Comparison of ENCODE assay signal across 8 cellular contexts in the genomic region with DNA sequence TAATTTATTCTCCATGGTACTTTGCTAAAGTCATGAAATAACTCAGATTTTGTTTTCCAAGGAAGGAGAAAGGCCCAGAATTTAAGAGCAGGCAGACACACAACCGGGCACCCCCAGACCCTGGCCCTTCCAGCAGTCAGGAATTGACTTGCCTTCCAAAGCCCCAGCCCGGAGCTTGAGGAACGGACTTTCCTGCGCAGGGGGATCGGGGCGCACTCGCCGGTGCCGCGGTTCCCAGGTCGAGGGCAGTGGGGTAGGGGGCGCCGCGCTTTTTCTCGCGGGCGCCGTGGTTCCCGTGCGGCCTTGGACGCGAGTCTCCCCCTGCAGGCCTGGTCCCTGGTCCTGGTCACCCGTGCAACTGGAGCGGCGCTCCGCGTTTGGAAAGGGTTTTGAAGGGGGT. TPM values are rescaled to one million over a fixed set of nuclear protein-coding genes. Genes with fewer than 3 reads are reported as not detected.
DNase-seq lines count a peak whose midpoint lies in the region; ATAC-seq, FAIRE-seq and TF ChIP-seq lines count a peak whose summit lies in the region.

No MANE protein-coding gene starts in this region.

- FAIRE-seq in K562 (lab: Jason Lieb, UNC) (no peak), HepG2 (lab: Jason Lieb, UNC) (no peak)

- peaks cover 33 to 67% of the 10 kb centered on the region in 2 experiments for H3K79me1 ChIP-seq in IMR-90 (ENCODE audit: low read depth in 1 of 2, low read length in 2 of 2)

- peak overlapping the region; percentile 85 to 91 (median 87) for H3K4me3 Mint-ChIP-seq in CD4-positive, alpha-beta memory T cell

- BruUV-seq in IMR-90 (replicated peaks; lab: Mats Ljungman, UMichigan) (no TSS peak), K562 (replicated peaks; lab: Mats Ljungman, UMichigan) (no TSS peak), HepG2 (replicated peaks; lab: Mats Ljungman, UMichigan) (TSS peak; percentile 63)

- ATAC-seq in IMR-90 (ENCODE audit: low read depth) (no peak), K562 (peak; percentile 80), HepG2 (no peak), thoracic aorta (ENCODE audit: insufficient number of reproducible peaks, low FRiP score, low read depth) (no peak), GM18498 (IDR thresholded peaks at IDR 0.05; ENCODE audit: unreplicated experiment) (no peak)

- dilution Hi-C loops in IMR-90 (cut with HindIII; ENCODE audit: low sequenced_read_pairs, unreplicated experiment): no loop called here

- H3K4me2 ChIP-seq in IMR-90 (ENCODE audit: low read depth, low read length) (peak overlapping the region; percentile 98), K562 (ENCODE audit: insufficient read depth, low read length) (peak overlapping the region; percentile 90), HepG2 (ENCODE audit: low read depth, low read length) (peak overlapping the region; percentile 81)

- H4K20me1 ChIP-seq in IMR-90 (ENCODE audit: insufficient read depth, low read length): no peaks in the 10 kb centered on the region
- no peaks in the 10 kb centered on the region for H4K20me1 ChIP-seq in K562 (replicated peaks; ENCODE audit: control insufficient read depth, insufficient read depth, low read length)
- no peaks in the 10 kb centered on the region for H4K20me1 ChIP-seq in HepG2 (ENCODE audit: insufficient read depth, low read length)

- H2AK9ac ChIP-seq in IMR-90 (replicated peaks; ENCODE audit: low read depth, low read length, poor library complexity): peak overlapping the region; percentile 15

- no CpG with 5 or more reads among the region's 27 CpGs for WGBS in IMR-90 (ENCODE audit: extremely low coverage in 2 of 2, insufficient read length in 1 of 2), 2 experiments
- WGBS in K562 (ENCODE audit: insufficient coverage, low coverage, missing lambda C conversion rate): 5% methylated on average over 15 of the region's 27 CpGs
- 92% methylated on average over 24 of the region's 27 CpGs for WGBS in HepG2 (ENCODE audit: low lambda C conversion rate)

- TF ChIP-seq RAD21 in IMR-90 (IDR thresholded peaks at IDR 0.05; ENCODE audit: low read length) (no peak), K562 (CRISPR knock-in tag; conservative IDR thresholded peaks at IDR 0.05 in 1 of 2, IDR thresholded peaks at IDR 0.05 in 1 of 2) (0 out of 4 replicates have a peak, but pooled peaks of 1 of the 2 experiments have one; percentile 10), HepG2 (CRISPR knock-in tag; IDR thresholded peaks at IDR 0.05) (no peak)

- H3K4me3 ChIP-seq in CD4-positive, alpha-beta memory T cell (ENCODE audit: low read length in 2 of 2): peak overlapping the region in 1 of 2 donors; percentile 44
- H3K4me3 ChIP-seq in IMR-90 (ENCODE audit: insufficient read depth, low read depth, low read length): peak overlapping the region; percentile 93
- H3K4me3 ChIP-seq in K562: peak overlapping the region; percentile 67
- H3K4me3 ChIP-seq in HepG2 (replicated peaks in 1 of 3; ENCODE audit: insufficient read depth in 1 of 3, low read depth in 2 of 3, low read length in 3 of 3): peak overlapping the region in 2 of 3 experiments; percentile 91 to 98; a peak in 5 of 6 replicates
- H3K4me3 ChIP-seq in thoracic aorta: peak overlapping the region; percentile 81

- TF ChIP-seq EP300 in K562 (IDR thresholded peaks at IDR 0.05; ENCODE audit: low read length): no peak
- TF ChIP-seq EP300 in HepG2 (IDR thresholded peaks at IDR 0.05; ENCODE audit: low read depth in 2 of 2, low read length in 2 of 2): no peak
- TF ChIP-seq EP300 in HepG2 (CRISPR knock-in tag; IDR thresholded peaks at IDR 0.05; ENCODE audit: borderline replicate concordance): no peak

- CTCF ChIA-PET in CD4-positive, alpha-beta memory T cell (lab: Charles Lee; ENCODE audit: partially characterized antibody): interaction anchor here (9.7 kb wide), 1 partner anchor 21 kb away, joined by 89 read pairs; no protein-coding TSS in a partner anchor
- CTCF ChIA-PET in IMR-90 (lab: Yijun Ruan, JAX) (no interaction called here), K562 (lab: Yijun Ruan, JAX; ENCODE audit: low intra/inter-chr PET ratio) (no interaction called here), HepG2 (lab: Yijun Ruan, JAX; ENCODE audit: low intra/inter-chr PET ratio, low total read pairs) (no interaction called here)

- no peak overlapping the region for H2BK120ac ChIP-seq in IMR-90 (ENCODE audit: low read depth, low read length)

- H3K23ac ChIP-seq in IMR-90 (ENCODE audit: low read depth, low read length): peak overlapping the region; percentile 99

- peak overlapping the region; percentile 4 for H3K56ac ChIP-seq in IMR-90 (ENCODE audit: extremely low read depth, insufficient read depth, low read length)

- H2BK5ac ChIP-seq in IMR-90 (ENCODE audit: low read depth, low read length, poor library complexity, severe bottlenecking): no peak overlapping the region

- peaks cover 0 to 18% of the 10 kb centered on the region in 2 donors for H3K36me3 Mint-ChIP-seq in CD4-positive, alpha-beta memory T cell

- no peaks in the 10 kb centered on the region for H3K36me3 ChIP-seq in CD4-positive, alpha-beta memory T cell (ENCODE audit: insufficient read depth, low read length)
- peaks cover 3% of the 10 kb centered on the region; the same call in 1 of the 2 replicates for H3K36me3 ChIP-seq in IMR-90 (ENCODE audit: control insufficient read depth, insufficient read depth, low read length)
- H3K36me3 ChIP-seq in K562 (ENCODE audit: control insufficient read depth, insufficient read depth, low read length): no peaks in the 10 kb centered on the region
- H3K36me3 ChIP-seq in HepG2 (replicated peaks in 1 of 2; ENCODE audit: control insufficient read depth in 1 of 2, insufficient read depth in 2 of 2, low read length in 2 of 2): no peaks in the 10 kb centered on the region
- H3K36me3 ChIP-seq in thoracic aorta: no peaks in the 10 kb centered on the region

- H3K9me3 Mint-ChIP-seq in CD4-positive, alpha-beta memory T cell: peaks cover 0 to 3% (median 0%) of the 10 kb centered on the region in 8 donors

- peaks cover 59% of the 10 kb centered on the region for H3K79me2 ChIP-seq in K562 (ENCODE audit: control insufficient read depth, insufficient read depth, low read length)
- H3K79me2 ChIP-seq in HepG2 (ENCODE audit: insufficient read depth, low read length): peaks cover 43% of the 10 kb centered on the region

- H4K8ac ChIP-seq in IMR-90 (ENCODE audit: low read depth in 2 of 2, low read length in 2 of 2): peak overlapping the region; percentile 96 to 100

- peak; percentile 29 for TF ChIP-seq CTCF in IMR-90 (conservative IDR thresholded peaks at IDR 0.05; ENCODE audit: low read depth, low read length)
- TF ChIP-seq CTCF in K562 (IDR thresholded peaks at IDR 0.05 in 2 of 3, conservative IDR thresholded peaks at IDR 0.05 in 1 of 3; ENCODE audit: insufficient read depth in 2 of 3, low read depth in 1 of 3, low read length in 3 of 3): peak; percentile 43 to 82 (median 43); a peak in 5 of 6 replicates
- TF ChIP-seq CTCF in HepG2 (CRISPR knock-in tag; IDR thresholded peaks at IDR 0.05): 0 out of 2 replicates have a peak, but pooled peaks have one; percentile 34
- no peak for TF ChIP-seq CTCF in thoracic aorta (IDR thresholded peaks at IDR 0.05)

- H3K4me1 Mint-ChIP-seq in CD4-positive, alpha-beta memory T cell: peaks cover 34 to 63% (median 49%) of the 10 kb centered on the region in 4 donors

- intact Hi-C loops in CD4-positive, alpha-beta memory T cell (cut with micrococcal nuclease): loop anchor here (2.0 to 10.0 kb wide), 5 partner anchors 103 to 1609 kb away; partner anchors contain the start of gene TSHZ1
- intact Hi-C loops in IMR-90 (cut with micrococcal nuclease): no loop called here
- intact Hi-C loops in K562 (cut with micrococcal nuclease): no loop called here
- intact Hi-C loops in HepG2 (cut with micrococcal nuclease; ENCODE audit: unreplicated experiment): no loop called here

- no peaks in the 10 kb centered on the region for H3K9me3 ChIP-seq in CD4-positive, alpha-beta memory T cell (ENCODE audit: control insufficient read depth in 1 of 2, low read length in 2 of 2)
- H3K9me3 ChIP-seq in IMR-90 (ENCODE audit: control insufficient read depth, insufficient read depth, low read length) (no peaks in the 10 kb centered on the region), K562 (replicated peaks; ENCODE audit: control insufficient read depth, insufficient read depth, low read depth, low read length) (no peaks in the 10 kb centered on the region), HepG2 (ENCODE audit: low read length) (no peaks in the 10 kb centered on the region), thoracic aorta (no peaks in the 10 kb centered on the region)

- peak overlapping the region; percentile 88 for H2AFZ ChIP-seq in IMR-90 (replicated peaks; ENCODE audit: low read length, poor library complexity)
- H2AFZ ChIP-seq in K562 (ENCODE audit: low read depth, low read length): peak overlapping the region; percentile 87
- no peak overlapping the region for H2AFZ ChIP-seq in HepG2 (ENCODE audit: low read length)

- peak in 2 of 5 donors; percentile 3 to 38 for DNase-seq in CD4-positive, alpha-beta memory T cell
- peak; percentile 15 for DNase-seq in IMR-90
- DNase-seq in K562 (ENCODE audit: extremely low read depth in 1 of 4, low spot score in 3 of 4): peak; percentile 37 to 67 (median 54)
- DNase-seq in HepG2 (ENCODE audit: low spot score): no peak
- no peak for DNase-seq in thoracic aorta (ENCODE audit: low spot score)
- no peak for DNase-seq in NCI-H146 (lab: John Stamatoyannopoulos, UW)
- no peak for DNase-seq in pons (ENCODE audit: low spot score)

- H2BK20ac ChIP-seq in IMR-90 (ENCODE audit: low read depth, low read length): no peak overlapping the region

- in situ Hi-C loops in IMR-90 (cut with MboI; ENCODE audit: low sequenced_read_pairs): loop anchor here (25.0 kb wide), 1 partner anchor 389 kb away; no protein-coding TSS in a partner anchor
- in situ Hi-C loops in K562 (cut with MboI): no loop called here
- in situ Hi-C loops in HepG2 (cut with HindIII; ENCODE audit: extremely low pct_ligation_motif_present, low pct_unique_long_range_greater_than_20kb): no loop called here

- peak overlapping the region; percentile 74 for H3K14ac ChIP-seq in IMR-90 (replicated peaks; ENCODE audit: low read depth, low read length)

- no peaks in the 10 kb centered on the region for H3K27me3 ChIP-seq in CD4-positive, alpha-beta memory T cell (ENCODE audit: insufficient read depth, low read length)
- no peaks in the 10 kb centered on the region for H3K27me3 ChIP-seq in IMR-90 (ENCODE audit: control insufficient read depth, insufficient read depth, low read length)
- H3K27me3 ChIP-seq in K562 (ENCODE audit: control insufficient read depth in 2 of 2, insufficient read depth in 2 of 2, low read length in 2 of 2): no peaks in the 10 kb centered on the region
- H3K27me3 ChIP-seq in HepG2 (ENCODE audit: control insufficient read depth in 1 of 2, insufficient read depth in 2 of 2, low read length in 2 of 2): no peaks in the 10 kb centered on the region; a peak in 1 of 5 replicates
- no peaks in the 10 kb centered on the region for H3K27me3 ChIP-seq in thoracic aorta (replicated peaks; ENCODE audit: insufficient read depth)

- peak overlapping the region; percentile 80 for H4K91ac ChIP-seq in IMR-90 (ENCODE audit: insufficient read depth, low read depth, low read length)

- peak overlapping the region; percentile 97 for H2AK5ac ChIP-seq in IMR-90 (ENCODE audit: low read depth, low read length)

- peak overlapping the region; percentile 92 for H3K9ac ChIP-seq in IMR-90 (ENCODE audit: low read depth, low read length)
- peak overlapping the region; percentile 85 to 96 for H3K9ac ChIP-seq in K562 (ENCODE audit: insufficient read depth in 1 of 2, low read depth in 2 of 2, low read length in 2 of 2)
- H3K9ac ChIP-seq in HepG2 (ENCODE audit: insufficient read depth, low read depth, low read length): peak overlapping the region; percentile 92

- H3K18ac ChIP-seq in IMR-90 (ENCODE audit: low read depth, low read length): no peak overlapping the region

- POLR2A ChIA-PET in CD4-positive, alpha-beta memory T cell (lab: Charles Lee; ENCODE audit: partially characterized antibody): interaction anchor here (0.7 to 1.5 kb wide), 4 partner anchors 14 to 276 kb away, joined by 3 read pairs; no protein-coding TSS in a partner anchor
- POLR2A ChIA-PET in IMR-90 (lab: Charles Lee; ENCODE audit: unreplicated experiment) (no interaction called here), K562 (lab: Yijun Ruan, JAX) (interaction anchor here (1.6 kb wide), 1 partner anchor 14 kb away, joined by 6 read pairs; no protein-coding TSS in a partner anchor), HepG2 (lab: Yijun Ruan, JAX) (no interaction called here)

- H3K27ac ChIP-seq in CD4-positive, alpha-beta memory T cell (ENCODE audit: low read depth, low read length): peak overlapping the region; percentile 12
- peak overlapping the region; percentile 62 for H3K27ac ChIP-seq in IMR-90 (ENCODE audit: insufficient read depth, low read length)
- H3K27ac ChIP-seq in K562 (ENCODE audit: extremely low read depth, low read depth, low read length): peak overlapping the region; percentile 80
- peak overlapping the region; percentile 76 for H3K27ac ChIP-seq in HepG2 (ENCODE audit: extremely low read length, insufficient read depth, low read length)
- peak overlapping the region; percentile 68 to 77 for H3K27ac ChIP-seq in thoracic aorta

- H3K27ac Mint-ChIP-seq in CD4-positive, alpha-beta memory T cell: peak overlapping the region; percentile 89 to 96 (median 94)

- TF ChIP-seq POLR2A in IMR-90 (IDR thresholded peaks at IDR 0.05; ENCODE audit: low read depth, low read length) (no peak), K562 (conservative IDR thresholded peaks at IDR 0.05) (peak; percentile 62), HepG2 (IDR thresholded peaks at IDR 0.05; ENCODE audit: insufficient read depth in 1 of 2, low read depth in 2 of 2, low read length in 2 of 2) (no peak)

- H3K4ac ChIP-seq in IMR-90 (ENCODE audit: low read depth, low read length): peak overlapping the region; percentile 77

- H3K4me1 ChIP-seq in CD4-positive, alpha-beta memory T cell (ENCODE audit: insufficient read depth, low read length): peaks cover 50% of the 10 kb centered on the region
- peaks cover 7% of the 10 kb centered on the region; the same call in 1 of the 2 replicates for H3K4me1 ChIP-seq in IMR-90 (ENCODE audit: control insufficient read depth, insufficient read depth, low read length)
- peaks cover 12 to 22% of the 10 kb centered on the region in 2 experiments; a peak in 4 of 5 replicates for H3K4me1 ChIP-seq in K562 (replicated peaks in 1 of 2; ENCODE audit: control insufficient read depth in 2 of 2, insufficient read depth in 2 of 2, low read length in 2 of 2)
- H3K4me1 ChIP-seq in HepG2 (ENCODE audit: insufficient read depth, low read length): peaks cover 47% of the 10 kb centered on the region
- H3K4me1 ChIP-seq in thoracic aorta (ENCODE audit: control insufficient read depth in 1 of 2, low read depth in 2 of 2): peaks cover 21 to 38% of the 10 kb centered on the region in 2 donors

- H3K27me3 Mint-ChIP-seq in CD4-positive, alpha-beta memory T cell: no peaks in the 10 kb centered on the region

- no peak overlapping the region for H2BK15ac ChIP-seq in IMR-90 (ENCODE audit: low read depth, low read length)

- peak overlapping the region; percentile 95 for H4K5ac ChIP-seq in IMR-90 (ENCODE audit: low read depth, low read length)

- H3K9me1 ChIP-seq in IMR-90 (ENCODE audit: insufficient read depth, low read length) (peaks cover 13% of the 10 kb centered on the region; the same call in 1 of the 2 replicates), K562 (ENCODE audit: control insufficient read depth, insufficient read depth, low read length) (no peaks in the 10 kb centered on the region)

RNA-seq across cellular contexts. Expression of gene ZNF236, which starts 1.2 kb away (rescaled TPM):
- 10 to 100 TPM; 28.3 to 29.1 TPM for total RNA-seq in CD4-positive, alpha-beta memory T cell
- polyA plus RNA-seq in CD4-positive, alpha-beta memory T cell: 1 to 10 TPM; 2.0 to 9.2 TPM
- total RNA-seq in IMR-90 (2012; rRNA removed): 9.7 and 11.1 TPM in 2 replicates
- polyA plus RNA-seq in IMR-90 (2012; rRNA removed): 3.4 and 3.6 TPM in 2 replicates
- 2.0 and 3.7 TPM in 2 replicates for polyA plus RNA-seq in IMR-90 (2012; cell fraction: cytosol; rRNA removed)
- 12.4 and 16.5 TPM in 2 replicates for polyA plus RNA-seq in IMR-90 (2012; cell fraction: nucleus; rRNA removed; ENCODE audit: low replicate concordance)
- total RNA-seq in K562 (2011; cell fraction: chromatin; rRNA removed; ENCODE audit: low replicate concordance): 21.6 and 31.4 TPM in 2 replicates
- total RNA-seq in K562 (2011; cell fraction: nucleolus; rRNA removed): 15.7 and 17.1 TPM in 2 replicates
- 11.2 and 15.4 TPM in 2 replicates for total RNA-seq in K562 (2011; cell fraction: nucleoplasm; rRNA removed)
- 2.4 and 3.7 TPM in 2 replicates for total RNA-seq in K562 (2014; rRNA removed)
- total RNA-seq in K562 (2014; rRNA removed; fragmentation: Illumina TruSeq; extraction: Trizol): 4.7 and 6.1 TPM in 2 replicates
- 4.9 and 5.8 TPM in 2 replicates for total RNA-seq in K562 (2015; rRNA removed; fragmentation: Illumina TruSeq; extraction: Trizol)
- total RNA-seq in K562 (2021): 8.4 and 8.7 TPM in 2 replicates
- 3.4 and 3.7 TPM in 2 replicates for polyA plus RNA-seq in K562 (2011; rRNA removed)
- polyA plus RNA-seq in K562 (2011; cell fraction: cytosol; rRNA removed): 2.9 and 3.3 TPM in 2 replicates
- 10.4 and 12.4 TPM in 2 replicates for polyA plus RNA-seq in K562 (2011; cell fraction: nucleus; rRNA removed)
- polyA plus RNA-seq in K562 (2012): 2.1 and 2.9 TPM in 2 replicates
- 2.9 and 3.0 TPM in 2 replicates for polyA plus RNA-seq in K562 (2014; fragmentation: Illumina TruSeq; extraction: Trizol)
- under 1 TPM; 0.35 to 0.65 TPM for polyA plus RNA-seq in K562 (2014; fragmentation: Nextera tagmentation; extraction: Ambion mirVana)
- polyA plus RNA-seq in K562 (2014; rRNA removed): 4.1 and 4.4 TPM in 2 replicates
- 18.1 and 22.8 TPM in 2 replicates for polyA minus RNA-seq in K562 (2011; rRNA and poly(A)+ RNA removed)
- polyA minus RNA-seq in K562 (2011; cell fraction: cytosol; rRNA and poly(A)+ RNA removed): 8.0 and 10.1 TPM in 2 replicates
- polyA minus RNA-seq in K562 (2011; cell fraction: nucleus; rRNA and poly(A)+ RNA removed): 19.8 and 25.1 TPM in 2 replicates
- 7.2 and 9.2 TPM in 2 replicates for total RNA-seq in HepG2 (2016; rRNA removed; fragmentation: Illumina TruSeq; extraction: Trizol)
- 61.5 and 67.5 TPM in 2 replicates for total RNA-seq in HepG2 (2016; cell fraction: cytosol; rRNA removed; fragmentation: Illumina TruSeq; extraction: Trizol; ENCODE audit: low read depth)
- 7.3 and 7.5 TPM in 2 replicates for total RNA-seq in HepG2 (2016; cell fraction: insoluble cytoplasmic fraction; rRNA removed; fragmentation: Illumina TruSeq; extraction: Trizol)
- total RNA-seq in HepG2 (2016; cell fraction: membrane; rRNA removed; fragmentation: Illumina TruSeq; extraction: Trizol): 27.9 and 29.6 TPM in 2 replicates
- total RNA-seq in HepG2 (2016; cell fraction: nucleus; rRNA removed; fragmentation: Illumina TruSeq; extraction: Trizol): 11.9 and 13.5 TPM in 2 replicates
- 3.0 and 3.4 TPM in 2 replicates for polyA plus RNA-seq in HepG2 (2011; rRNA removed)
- polyA plus RNA-seq in HepG2 (2011; cell fraction: cytosol; rRNA removed): 1.9 TPM in 2 replicates
- polyA plus RNA-seq in HepG2 (2011; cell fraction: nucleus; rRNA removed): 10.0 and 10.5 TPM in 2 replicates
- polyA plus RNA-seq in HepG2 (2012): 1.7 and 2.1 TPM in 2 replicates
- polyA plus RNA-seq in HepG2 (2016; cell fraction: cytosol; fragmentation: Illumina TruSeq; extraction: Trizol; ENCODE audit: low read depth): 0.10 TPM in 2 replicates
- polyA plus RNA-seq in HepG2 (2016; cell fraction: insoluble cytoplasmic fraction; fragmentation: Illumina TruSeq; extraction: Trizol; ENCODE audit: low read depth): 2.1 and 2.7 TPM in 2 replicates
- 0.42 and 0.51 TPM in 2 replicates for polyA plus RNA-seq in HepG2 (2016; cell fraction: membrane; fragmentation: Illumina TruSeq; extraction: Trizol; ENCODE audit: low read depth)
- polyA plus RNA-seq in HepG2 (2016; cell fraction: nucleus; fragmentation: Illumina TruSeq; extraction: Trizol; ENCODE audit: insufficient read depth, low read depth): 5.6 and 6.3 TPM in 2 replicates
- 20.6 and 28.6 TPM in 2 replicates for polyA minus RNA-seq in HepG2 (2011; rRNA and poly(A)+ RNA removed; ENCODE audit: low replicate concordance)
- 8.0 and 17.3 TPM in 2 replicates for polyA minus RNA-seq in HepG2 (2011; cell fraction: cytosol; rRNA and poly(A)+ RNA removed)
- polyA minus RNA-seq in HepG2 (2011; cell fraction: nucleus; rRNA and poly(A)+ RNA removed): 27.7 and 32.1 TPM in 2 replicates
- total RNA-seq in thoracic aorta: 10 to 100 TPM; 14.1 to 22.5 TPM

Comparison
In these comparisons a context has a peak if more than half of its experiments do, and no peak if none do; other contexts are left out.
1. DNase-seq: peak in IMR-90 (single experiment) and K562 (4 of 4); none in HepG2 (single experiment), thoracic aorta (single experiment), NCI-H146 (single experiment) and pons (single experiment).
2. H3K27ac ChIP-seq: peak in every context shown above with its lines; median percentile 80 in K562; 76 in HepG2; 72 in thoracic aorta; 62 in IMR-90; 12 in CD4-positive, alpha-beta memory T cell.
3. POLR2A ChIA-PET loops: an anchor here in CD4-positive, alpha-beta memory T cell (0.7 to 1.5 kb wide) and K562 (1.6 kb wide); none called in IMR-90 and HepG2.
4. Peak in every context shown above with its lines, with median percentiles within 50 percentile points of each other: H3K4me2 ChIP-seq and H3K9ac ChIP-seq.